ENCODE assay signal across 8 cellular contexts in genomic region chr12:108560321-108560721, GRCh38. TPM values are rescaled to one million over a fixed set of nuclear protein-coding genes. Genes with fewer than 3 reads are reported as not detected.
A peak's percentile ranks its signal among the peaks of the same experiment; 100 is the strongest.
DNase-seq lines count a peak whose midpoint lies in the region; ATAC-seq, FAIRE-seq and TF ChIP-seq lines count a peak whose summit lies in the region.

No MANE protein-coding gene starts in this region.

- TF ChIP-seq CTCF in VCaP (conservative IDR thresholded peaks at IDR 0.05) (no peak), gastroesophageal sphincter (IDR thresholded peaks at IDR 0.05) (no peak)

- no peak for FAIRE-seq in small intestine (lab: Jason Lieb, UNC)

- ATAC-seq in gastroesophageal sphincter (no peak), GM21390 (IDR thresholded peaks at IDR 0.05; ENCODE audit: unreplicated experiment) (no peak)

- peak overlapping the region; percentile 84 to 91 for H3K4me3 ChIP-seq in gastroesophageal sphincter
- peak overlapping the region; percentile 86 to 95 for H3K4me3 ChIP-seq in small intestine (ENCODE audit: low read depth in 1 of 2, low read length in 2 of 2)

- peak overlapping the region; percentile 93 for H3K27ac ChIP-seq in VCaP
- peak overlapping the region in 3 of 4 donors; percentile 93 to 95 (median 94) for H3K27ac ChIP-seq in gastroesophageal sphincter
- peak overlapping the region; percentile 43 to 96 for H3K27ac ChIP-seq in small intestine (ENCODE audit: low read depth in 1 of 2, low read length in 1 of 2)

- TF ChIP-seq POLR2A in gastroesophageal sphincter (IDR thresholded peaks at IDR 0.05): no peak

- 2 to 3% methylated on average over 8 to 12 of the region's 12 CpGs for WGBS in gastroesophageal sphincter (ENCODE audit: low coverage in 1 of 2), 2 donors
- 0 to 2% (median 1%) methylated on average over 12 of the region's 12 CpGs for WGBS in small intestine, 3 donors

- no peak for TF ChIP-seq EP300 in gastroesophageal sphincter (IDR thresholded peaks at IDR 0.05)

- no peaks in the 10 kb centered on the region for H3K27me3 ChIP-seq in gastroesophageal sphincter
- H3K27me3 ChIP-seq in small intestine (ENCODE audit: control insufficient read depth in 2 of 2, insufficient read depth in 2 of 2, low read length in 2 of 2): no peaks in the 10 kb centered on the region

- H3K4me1 ChIP-seq in gastroesophageal sphincter (peaks cover 4 to 78% (median 23%) of the 10 kb centered on the region in 3 donors), small intestine (ENCODE audit: control insufficient read depth in 2 of 2, insufficient read depth in 1 of 2, low read depth in 1 of 2, low read length in 1 of 2) (peaks cover 6 to 10% of the 10 kb centered on the region in 2 donors)

- DNase-seq in NCI-H2107 treated with DMSO at 0.1 percent for 48 hours (lab: John Stamatoyannopoulos, UW; ENCODE audit: unreplicated experiment) (peak; percentile 7), NCI-H2107 (lab: John Stamatoyannopoulos, UW) (no peak), small intestine (peak; percentile 37), amniotic stem cell (lab: John Stamatoyannopoulos, UW) (no peak), cerebellar nuclear complex (lab: John Stamatoyannopoulos, UW) (no peak)

- H3K36me3 ChIP-seq in gastroesophageal sphincter: peaks cover 0 to 33% of the 10 kb centered on the region in 2 donors
- peaks cover 6 to 9% of the 10 kb centered on the region in 2 donors for H3K36me3 ChIP-seq in small intestine (ENCODE audit: control insufficient read depth in 2 of 2, insufficient read depth in 2 of 2, low read length in 2 of 2)

- H3K9me3 ChIP-seq in gastroesophageal sphincter (no peaks in the 10 kb centered on the region), small intestine (ENCODE audit: control insufficient read depth, low read depth) (no peaks in the 10 kb centered on the region)

RNA-seq across cellular contexts. Expression of gene SART3, which starts 0.7 kb away (rescaled TPM):
- total RNA-seq in gastroesophageal sphincter: 10 to 100 TPM; 28.7 to 71.8 (median 53.2) TPM
- 10 to 100 TPM; 15.9 to 19.8 (median 19.5) TPM for polyA plus RNA-seq in small intestine

RNA-seq across cellular contexts. Expression of gene ISCU, which starts 2.1 kb away (rescaled TPM):
- total RNA-seq in gastroesophageal sphincter: 100 to 1,000 TPM; 220 to 299 (median 247) TPM
- 100 to 1,000 TPM; 112 to 178 (median 153) TPM for polyA plus RNA-seq in small intestine

RNA-seq across cellular contexts. Expression of gene TMEM119, which starts 37.6 kb away (rescaled TPM):
- 1 to 10 TPM; 2.3 to 5.9 (median 4.5) TPM for total RNA-seq in gastroesophageal sphincter
- polyA plus RNA-seq in small intestine: 1 to 10 TPM in 2 of 3 donors, under 1 TPM in 1; 0.67 to 6.9 (median 5.1) TPM

RNA-seq across cellular contexts. Expression of gene FICD, which starts 45.2 kb away (rescaled TPM):
- total RNA-seq in gastroesophageal sphincter: 1 to 10 TPM; 3.3 to 8.8 (median 5.5) TPM
- polyA plus RNA-seq in small intestine: 1 to 10 TPM in 1 of 3 donors, under 1 TPM in 2; 0.81 to 2.2 (median 0.89) TPM

Comparison
In these comparisons a context has a peak if more than half of its experiments do, and no peak if none do; other contexts are left out.
1. DNase-seq: peak in NCI-H2107 treated with DMSO at 0.1 percent for 48 hours (single experiment) and small intestine (single experiment); none in NCI-H2107 (single experiment), amniotic stem cell (single experiment) and cerebellar nuclear complex (0 of 2).
2. Peak in every context shown above with its lines, with median percentiles within 50 percentile points of each other: H3K27ac ChIP-seq.